In the genomic region with DNA sequence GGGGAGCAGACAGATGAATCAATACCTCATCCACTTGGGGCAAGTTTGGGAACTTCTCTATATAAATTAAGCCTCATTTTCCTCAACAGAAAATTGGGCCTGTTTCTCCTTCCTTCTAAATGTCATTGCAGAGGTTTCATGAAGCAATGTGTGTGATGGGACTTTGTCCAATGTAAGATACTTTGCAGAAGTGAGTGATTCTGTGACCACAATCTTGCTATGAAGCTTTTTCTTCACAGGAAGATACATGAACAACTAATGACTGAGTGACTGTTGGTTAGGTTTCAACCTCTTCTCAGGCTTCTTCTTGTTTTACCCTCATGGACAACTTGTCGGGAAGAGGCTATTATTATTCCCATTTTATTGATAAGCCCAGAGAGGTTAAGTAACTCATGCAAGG, we compare ENCODE assay signal across 16 cellular contexts.
"Had no signal": no experiment of that assay in that cellular context is flagged by ENCODE, and none has a peak within 500 bp of the region (broad histone marks: within the 10 kb centered on the region; RNA-seq: fewer than 3 reads in every experiment).

No MANE protein-coding gene starts in this region.

- H3K36me3 ChIP-seq: neutrophil, WERI-Rb-1 had no signal

- H3K4me1 ChIP-seq: testis had no signal

- ATAC-seq: activated CD8-positive, alpha-beta T cell treated with anti-CD3 and anti-CD28 coated beads, Interleukin-2, amount 10 ng/mL, durations not matched to agents 7 days and 5 days; left colon; naive thymus-derived CD4-positive, alpha-beta T cell; stimulated activated naive CD8-positive, alpha-beta T cell treated with anti-CD3 and anti-CD28 coated beads, Interleukin-15, amount 100 ng/mL, for 72 hours had no signal

- H3K27ac Mint-ChIP-seq: activated CD8-positive, alpha-beta T cell treated with anti-CD3 and anti-CD28 coated beads, Interleukin-2, amount 10 ng/mL, durations not matched to agents 7 days and 5 days had no signal

- H3K9me3 ChIP-seq: neutrophil, testis had no signal

- H3K27ac ChIP-seq: neutrophil, testis, WERI-Rb-1 had no signal

- H3K4me1 Mint-ChIP-seq: naive thymus-derived CD4-positive, alpha-beta T cell; stimulated activated naive CD8-positive, alpha-beta T cell treated with anti-CD3 and anti-CD28 coated beads, Interleukin-15, amount 100 ng/mL, for 72 hours had no signal

- H3K36me3 Mint-ChIP-seq: naive thymus-derived CD4-positive, alpha-beta T cell had no signal

- H3K4me3 ChIP-seq: testis had no signal

- H3K9me3 Mint-ChIP-seq: stimulated activated naive CD8-positive, alpha-beta T cell treated with anti-CD3 and anti-CD28 coated beads, Interleukin-15, amount 100 ng/mL, for 72 hours had no signal

- H3K27me3 ChIP-seq: neutrophil, testis had no signal

- H3K4me3 Mint-ChIP-seq: activated CD8-positive, alpha-beta T cell treated with anti-CD3 and anti-CD28 coated beads, Interleukin-2, amount 10 ng/mL, durations not matched to agents 7 days and 5 days; naive thymus-derived CD4-positive, alpha-beta T cell; stimulated activated naive CD8-positive, alpha-beta T cell treated with anti-CD3 and anti-CD28 coated beads, Interleukin-15, amount 100 ng/mL, for 72 hours had no signal

- DNase-seq: activated CD4-positive, alpha-beta T cell treated with anti-CD3 and anti-CD28 coated beads for 4 hours; activated CD8-positive, alpha-beta memory T cell treated with anti-CD3 and anti-CD28 coated beads, Interleukin-2, amount 50 U/mL, for 48 hours; activated CD8-positive, alpha-beta T cell treated with anti-CD3 and anti-CD28 coated beads, Interleukin-2, amount 10 ng/mL, durations not matched to agents 7 days and 5 days; activated naive CD4-positive, alpha-beta T cell treated with Interleukin-2 at 50 U/mL for 16 hours; effector CD4-positive, alpha-beta T cell; foreskin melanocyte; head of caudate nucleus; left colon; mammary epithelial cell; naive thymus-derived CD4-positive, alpha-beta T cell; stimulated activated CD4-positive, alpha-beta T cell treated with anti-CD3 and anti-CD28 coated beads, Interleukin-15, amount 100 ng/mL, for 24 hours; stimulated activated CD4-positive, alpha-beta T cell treated with anti-CD3 and anti-CD28 coated beads, Interleukin-4, amount 100 ng/mL, for 24 hours; stimulated activated naive CD8-positive, alpha-beta T cell treated with anti-CD3 and anti-CD28 coated beads, Interleukin-15, amount 100 ng/mL, for 72 hours; testis; WERI-Rb-1 had no signal
